1 cellular context compared by ENCODE assay signal in the genomic region with DNA sequence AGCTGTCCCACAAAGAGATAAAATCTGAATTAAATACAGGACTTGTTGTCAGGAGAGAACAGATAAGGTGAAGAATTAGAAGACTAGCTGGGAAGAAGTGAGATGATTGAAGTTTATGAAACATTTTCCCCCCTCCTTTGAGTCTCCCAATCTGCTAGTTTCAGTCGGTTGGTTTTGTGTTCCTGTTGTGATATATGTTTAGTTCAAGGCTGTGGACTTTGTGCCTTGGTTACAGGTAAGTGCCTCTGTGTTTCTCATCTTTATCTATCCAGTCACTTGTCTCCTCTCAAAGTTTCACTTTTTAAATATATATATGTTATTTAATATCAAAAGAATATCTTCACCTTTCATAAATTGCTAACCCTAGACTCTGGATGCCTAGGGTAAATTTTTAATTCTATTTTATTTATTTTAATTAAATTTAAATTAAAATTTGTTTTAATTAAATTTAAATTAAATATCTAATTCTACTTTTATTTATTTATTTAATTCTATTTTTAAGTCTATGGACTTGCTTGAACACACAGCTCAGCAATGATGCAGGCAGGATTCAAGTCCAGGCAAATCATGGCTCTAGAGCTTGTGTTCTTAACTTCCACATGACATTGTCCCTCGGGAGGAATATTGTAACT.
TF ChIP-seq lines count a peak whose summit lies in the region.

No MANE protein-coding gene starts in this region.

TF ChIP-seq in HepG2, 621 proteins besides CTCF, POLR2A, EP300 and RAD21 (continued from another document):
- TF ChIP-seq ARID5B (CRISPR knock-in tag; IDR thresholded peaks at IDR 0.05) (peak; percentile 61; the same call in 1 of the 2 replicates), HNF4G (IDR thresholded peaks at IDR 0.05; ENCODE audit: borderline replicate concordance, low read depth, low read length) (peak; percentile 51; the same call in 1 of the 2 replicates), HNF4G (CRISPR knock-in tag; IDR thresholded peaks at IDR 0.05; ENCODE audit: borderline replicate concordance, low read depth) (no peak), ZNF724P (CRISPR knock-in tag; IDR thresholded peaks at IDR 0.05; ENCODE audit: borderline replicate concordance) (no peak), THAP8 (CRISPR knock-in tag; IDR thresholded peaks at IDR 0.05; ENCODE audit: borderline replicate concordance) (no peak), FOXK2 (IDR thresholded peaks at IDR 0.05) (no peak), MXD3 (CRISPR knock-in tag; IDR thresholded peaks at IDR 0.05) (no peak), RARA (CRISPR knock-in tag; IDR thresholded peaks at IDR 0.05) (peak; percentile 73), SOX13 (IDR thresholded peaks at IDR 0.05) (no peak), SOX13 (CRISPR knock-in tag; conservative IDR thresholded peaks at IDR 0.05 in 1 of 2, IDR thresholded peaks at IDR 0.05 in 1 of 2) (0 out of 4 replicates have a peak, but pooled peaks of 1 of the 2 experiments have one; percentile 16), MTA3 (CRISPR knock-in tag; IDR thresholded peaks at IDR 0.05) (no peak), EZH2 (conservative IDR thresholded peaks at IDR 0.05; ENCODE audit: low read depth, low read length) (no peak), ZNF773 (CRISPR knock-in tag; IDR thresholded peaks at IDR 0.05; ENCODE audit: borderline replicate concordance) (no peak), ARNTL (CRISPR knock-in tag; IDR thresholded peaks at IDR 0.05) (no peak), TBP (CRISPR knock-in tag; IDR thresholded peaks at IDR 0.05) (no peak), ZNF432 (CRISPR knock-in tag; IDR thresholded peaks at IDR 0.05; ENCODE audit: borderline replicate concordance) (no peak), AHR (CRISPR knock-in tag; IDR thresholded peaks at IDR 0.05) (no peak), HNF4A (CRISPR knock-in tag; IDR thresholded peaks at IDR 0.05) (peak; percentile 84), FOXA3 (CRISPR knock-in tag; IDR thresholded peaks at IDR 0.05) (0 out of 2 replicates have a peak, but pooled peaks have one; percentile 27), POGZ (CRISPR knock-in tag; IDR thresholded peaks at IDR 0.05) (peak; percentile 32; the same call in 1 of the 2 replicates), AKAP8 (CRISPR knock-in tag; IDR thresholded peaks at IDR 0.05) (no peak), TBL1XR1 (IDR thresholded peaks at IDR 0.05; ENCODE audit: borderline replicate concordance, low read length, partially characterized antibody) (no peak), BCL6 (CRISPR knock-in tag; IDR thresholded peaks at IDR 0.05) (no peak), RFX5 (IDR thresholded peaks at IDR 0.05; ENCODE audit: low read depth, low read length) (no peak), ZNF331 (CRISPR knock-in tag; IDR thresholded peaks at IDR 0.05) (peak; percentile 99), SUZ12 (IDR thresholded peaks at IDR 0.05; ENCODE audit: low read depth, low read length) (no peak), FOXP1 (IDR thresholded peaks at IDR 0.05) (no peak), FOXP1 (CRISPR knock-in tag; IDR thresholded peaks at IDR 0.05) (peak; percentile 61), USF2 (IDR thresholded peaks at IDR 0.05; ENCODE audit: low read depth, low read length) (no peak), USF2 (CRISPR knock-in tag; IDR thresholded peaks at IDR 0.05; ENCODE audit: borderline replicate concordance) (no peak)
- TF ChIP-seq, protein P1, sequence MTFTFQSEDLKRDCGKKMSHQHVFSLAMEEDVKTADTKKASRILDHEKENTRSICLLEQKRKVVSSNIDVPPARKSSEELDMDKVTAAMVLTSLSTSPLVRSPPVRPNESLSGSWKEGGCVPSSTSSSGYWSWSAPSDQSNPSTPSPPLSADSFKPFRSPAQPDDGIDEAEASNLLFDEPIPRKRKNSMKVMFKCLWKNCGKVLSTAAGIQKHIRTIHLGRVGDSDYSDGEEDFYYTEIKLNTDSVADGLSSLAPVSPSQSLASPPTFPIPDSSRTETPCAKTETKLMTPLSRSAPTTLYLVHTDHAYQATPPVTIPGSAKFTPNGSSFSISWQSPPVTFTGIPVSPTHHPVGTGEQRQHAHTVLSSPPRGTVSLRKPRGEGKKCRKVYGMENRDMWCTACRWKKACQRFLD (CRISPR knock-in tag; IDR thresholded peaks at IDR 0.05; ENCODE audit: borderline replicate concordance): no peak
